ENCODE assay signal across 8 cellular contexts in genomic region chr11:3109921-3110706, GRCh38. TPM values are rescaled to one million over a fixed set of nuclear protein-coding genes. Genes with fewer than 3 reads are reported as not detected.
DNase-seq lines count a peak whose midpoint lies in the region; ATAC-seq and TF ChIP-seq lines count a peak whose summit lies in the region.

No MANE protein-coding gene starts in this region.

- H3K27ac Mint-ChIP-seq in CD8-positive, alpha-beta memory T cell: peak overlapping the region in 2 of 8 donors; percentile 3 to 79
- H3K27ac Mint-ChIP-seq in mesothelial cell of epicardium: no peak overlapping the region

- ATAC-seq in upper lobe of left lung (ENCODE audit: low FRiP score in 2 of 2) (peak; percentile 66 to 83), GM18873 (IDR thresholded peaks at IDR 0.05; ENCODE audit: low FRiP score, unreplicated experiment) (no peak), HG03521 (IDR thresholded peaks at IDR 0.05; ENCODE audit: unreplicated experiment) (no peak)

- peaks cover 2 to 9% (median 3%) of the 10 kb centered on the region in 3 donors for H3K36me3 Mint-ChIP-seq in CD8-positive, alpha-beta memory T cell
- H3K36me3 Mint-ChIP-seq in mesothelial cell of epicardium: peaks cover 49% of the 10 kb centered on the region

- no peak overlapping the region for H3K4me3 ChIP-seq in CD8-positive, alpha-beta memory T cell (ENCODE audit: low read length)
- no peak overlapping the region for H3K4me3 ChIP-seq in upper lobe of left lung

- CTCF ChIA-PET in CD8-positive, alpha-beta memory T cell (lab: Charles Lee): no interaction called here

- POLR2A ChIA-PET in CD8-positive, alpha-beta memory T cell (lab: Charles Lee): interaction anchor here (0.6 kb wide), 1 partner anchor 135 kb away, joined by 3 read pairs; no protein-coding TSS in a partner anchor

- peaks cover 0 to 3% of the 10 kb centered on the region in 2 donors for H3K27me3 Mint-ChIP-seq in CD8-positive, alpha-beta memory T cell
- H3K27me3 Mint-ChIP-seq in mesothelial cell of epicardium (ENCODE audit: low read depth): no peaks in the 10 kb centered on the region

- H3K9me3 ChIP-seq in CD8-positive, alpha-beta memory T cell (ENCODE audit: low read length): no peaks in the 10 kb centered on the region
- peaks cover 0 to 6% (median 0%) of the 10 kb centered on the region in 4 donors for H3K9me3 ChIP-seq in upper lobe of left lung

- TF ChIP-seq CTCF in mesothelial cell of epicardium (IDR thresholded peaks at IDR 0.05; ENCODE audit: unreplicated experiment) (peak; percentile 23), upper lobe of left lung (IDR thresholded peaks at IDR 0.05) (peak; percentile 67 to 86 (median 80))

- peaks cover 3 to 8% (median 7%) of the 10 kb centered on the region in 5 donors for H3K9me3 Mint-ChIP-seq in CD8-positive, alpha-beta memory T cell
- H3K9me3 Mint-ChIP-seq in mesothelial cell of epicardium: peaks cover 20% of the 10 kb centered on the region

- no peaks in the 10 kb centered on the region for H3K36me3 ChIP-seq in CD8-positive, alpha-beta memory T cell (ENCODE audit: insufficient read depth, low read length)
- peaks cover 0 to 48% (median 16%) of the 10 kb centered on the region in 4 donors for H3K36me3 ChIP-seq in upper lobe of left lung

- no peak overlapping the region for H3K4me3 Mint-ChIP-seq in CD8-positive, alpha-beta memory T cell
- H3K4me3 Mint-ChIP-seq in mesothelial cell of epicardium: no peak overlapping the region

- H3K4me1 Mint-ChIP-seq in CD8-positive, alpha-beta memory T cell: peaks cover 9 to 15% (median 10%) of the 10 kb centered on the region in 3 donors
- H3K4me1 Mint-ChIP-seq in mesothelial cell of epicardium: no peaks in the 10 kb centered on the region

- TF ChIP-seq EP300 in upper lobe of left lung (IDR thresholded peaks at IDR 0.05): no peak

- peak in 3 of 5 donors; percentile 22 to 55 (median 38) for DNase-seq in CD8-positive, alpha-beta memory T cell
- DNase-seq in HT-29 (ENCODE audit: low spot score): peak; percentile 83
- DNase-seq in SW480 (ENCODE audit: low spot score): peak; percentile 66
- peak; percentile 67 for DNase-seq in dermis blood vessel endothelial cell
- DNase-seq in mesothelial cell of epicardium (ENCODE audit: low spot score in 2 of 2, unreplicated experiment in 2 of 2): peak in 1 of 2 experiments; percentile 16
- peak; percentile 61 to 64 for DNase-seq in upper lobe of left lung

- no peak for TF ChIP-seq POLR2A in upper lobe of left lung (IDR thresholded peaks at IDR 0.05)

- 69 to 74% methylated on average over 13 to 14 of the region's 14 CpGs for WGBS in upper lobe of left lung, 2 donors

- no peaks in the 10 kb centered on the region for H3K27me3 ChIP-seq in CD8-positive, alpha-beta memory T cell (ENCODE audit: insufficient read depth, low read length, poor library complexity, severe bottlenecking)
- no peaks in the 10 kb centered on the region for H3K27me3 ChIP-seq in upper lobe of left lung

- H3K4me1 ChIP-seq in CD8-positive, alpha-beta memory T cell (ENCODE audit: insufficient read depth, low read length): peaks cover 4% of the 10 kb centered on the region
- peaks cover 3 to 16% (median 10%) of the 10 kb centered on the region in 4 donors for H3K4me1 ChIP-seq in upper lobe of left lung

- no peak overlapping the region for H3K27ac ChIP-seq in CD8-positive, alpha-beta memory T cell (ENCODE audit: low read depth, low read length)
- no peak overlapping the region for H3K27ac ChIP-seq in upper lobe of left lung

RNA-seq across cellular contexts. Expression of gene CARS1, which starts 52.9 kb away (rescaled TPM):
- total RNA-seq in CD8-positive, alpha-beta memory T cell: 10 to 100 TPM; 81.2 to 83.3 TPM
- 43.4 TPM for polyA plus RNA-seq in CD8-positive, alpha-beta memory T cell
- 47.7 and 55.8 TPM in 2 replicates for total RNA-seq in HT-29 (2014; rRNA removed; shearing (Covaris generic))
- total RNA-seq in dermis blood vessel endothelial cell: 40.7 and 46.0 TPM in 2 replicates
- 32.7 to 33.4 TPM (median 32.9 TPM) in 3 replicates for total RNA-seq in mesothelial cell of epicardium
- 10 to 100 TPM; 28.9 to 54.1 (median 43.0) TPM for total RNA-seq in upper lobe of left lung

RNA-seq across cellular contexts. Expression of gene OSBPL5, which starts 55.0 kb away (rescaled TPM):
- total RNA-seq in CD8-positive, alpha-beta memory T cell: 1 to 10 TPM; 2.6 to 2.7 TPM
- polyA plus RNA-seq in CD8-positive, alpha-beta memory T cell: 8.5 TPM
- 93.1 and 106 TPM in 2 replicates for total RNA-seq in HT-29 (2014; rRNA removed; shearing (Covaris generic))
- total RNA-seq in dermis blood vessel endothelial cell: 74.9 and 110 TPM in 2 replicates
- 31.6 to 37.1 TPM (median 34.4 TPM) in 3 replicates for total RNA-seq in mesothelial cell of epicardium
- 10 to 100 TPM; 23.4 to 66.9 (median 48.3) TPM for total RNA-seq in upper lobe of left lung

Comparison
In these comparisons a context has a peak if more than half of its experiments do, and no peak if none do; other contexts are left out.
1. ATAC-seq: peak in upper lobe of left lung (2 of 2); none in GM18873 (single experiment) and HG03521 (single experiment).